ENCODE assay signal across 39 cellular contexts in the genomic region with DNA sequence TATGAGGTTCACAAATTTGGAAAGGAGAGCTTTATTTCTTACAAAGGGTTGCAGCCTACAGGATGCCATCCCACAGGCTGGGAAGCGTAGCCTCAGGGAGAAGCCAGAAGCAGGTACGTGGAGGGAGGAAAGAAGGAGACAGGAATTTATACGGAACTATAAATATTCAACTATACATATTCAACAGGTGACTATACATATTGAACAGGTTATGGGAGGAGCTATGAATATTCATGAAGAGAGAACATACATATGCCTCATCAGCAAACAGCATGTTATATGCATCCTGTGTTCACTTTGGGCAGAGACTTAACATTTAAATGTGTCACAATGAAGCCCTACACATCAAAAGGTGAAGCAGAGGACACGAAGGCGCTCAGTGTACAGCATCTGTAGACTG.
"Had no signal": no experiment of that assay in that cellular context is flagged by ENCODE, and none has a peak within 500 bp of the region (broad histone marks: within the 10 kb centered on the region; RNA-seq: fewer than 3 reads in every experiment).

No MANE protein-coding gene starts in this region.

- H3K4me1 Mint-ChIP-seq: activated B cell treated with CpG ODN at 0.5 μM for 24 hours; activated CD4-positive, alpha-beta T cell treated with anti-CD3 and anti-CD28 coated beads, Interleukin-2, amount 10 ng/mL, durations not matched to agents 24 days and 14 days; activated naive CD4-positive, alpha-beta T cell treated with anti-CD3 and anti-CD28 coated beads, Interleukin-2, amount 10 ng/mL, durations not matched to agents 7 days and 5 days; activated naive CD4-positive, alpha-beta T cell treated with anti-CD3 and anti-CD28 coated beads, Interleukin-2, amount 50 U/mL, for 24 hours; activated naive CD8-positive, alpha-beta T cell treated with anti-CD3 and anti-CD28 coated beads, Interleukin-2, amount 10 ng/mL, durations not matched to agents 7 days and 5 days; activated naive CD8-positive, alpha-beta T cell treated with anti-CD3 and anti-CD28 coated beads, Interleukin-2, amount 50 U/mL, for 24 hours; activated T-helper 17 cell treated with anti-CD3 and anti-CD28 coated beads, Interleukin-2, amount 50 U/mL, for 72 hours; brain; central memory CD8-positive, alpha-beta T cell had no signal

- H3K36me3 ChIP-seq: ascending aorta, cardiac muscle cell had no signal

- H3K4me3 Mint-ChIP-seq: activated B cell treated with CpG ODN at 0.5 μM for 24 hours; activated CD4-positive, alpha-beta memory T cell treated with anti-CD3 and anti-CD28 coated beads for 36 hours; activated CD4-positive, alpha-beta T cell treated with anti-CD3 and anti-CD28 coated beads, Interleukin-2, amount 10 ng/mL, durations not matched to agents 24 days and 14 days; activated CD8-positive, alpha-beta T cell treated with anti-CD3 and anti-CD28 coated beads for 36 hours; activated naive CD4-positive, alpha-beta T cell treated with anti-CD3 and anti-CD28 coated beads, Interleukin-2, amount 10 ng/mL, durations not matched to agents 7 days and 5 days; activated naive CD4-positive, alpha-beta T cell treated with anti-CD3 and anti-CD28 coated beads, Interleukin-2, amount 50 U/mL, for 24 hours; activated naive CD8-positive, alpha-beta T cell; activated naive CD8-positive, alpha-beta T cell treated with anti-CD3 and anti-CD28 coated beads, Interleukin-2, amount 10 ng/mL, durations not matched to agents 7 days and 5 days; activated naive CD8-positive, alpha-beta T cell treated with anti-CD3 and anti-CD28 coated beads, Interleukin-2, amount 50 U/mL, for 24 hours; activated T-cell treated with anti-CD3 and anti-CD28 coated beads, Interleukin-2, amount 50 U/mL, for 4 hours; activated T-cell treated with anti-CD3 and anti-CD28 coated beads, Interleukin-2, amount 50 U/mL, for 72 hours; activated T-helper 1 cell treated with anti-CD3 and anti-CD28 coated beads, Interleukin-12 subunit alpha, Interleukin-12 subunit beta, Interleukin-2, Interleukin-4 antibody, amounts not matched to agents 30 ng/mL and 10 ng/mL and 1 ng/mL, durations not matched to agents 14 hours and 24 hours and 36 hours; activated T-helper 17 cell treated with anti-CD3 and anti-CD28 coated beads, Interleukin-2, amount 50 U/mL, for 72 hours; brain; central memory CD8-positive, alpha-beta T cell; T-helper 1 cell treated with Interleukin-12 subunit alpha and Interleukin-12 subunit beta and Interleukin-4 antibody, amounts not matched to agents 30 μg/mL and 1 μg/mL, for 36 hours; T-helper 2 cell treated with Interferon-gamma antibody and Interleukin-4, amounts not matched to agents 5 μg/mL and 100 μg/mL, for 36 hours had no signal

- H3K36me3 Mint-ChIP-seq: activated CD4-positive, alpha-beta memory T cell treated with anti-CD3 and anti-CD28 coated beads for 36 hours; activated naive CD4-positive, alpha-beta T cell treated with anti-CD3 and anti-CD28 coated beads, Interleukin-2, amount 10 ng/mL, durations not matched to agents 7 days and 5 days; activated naive CD4-positive, alpha-beta T cell treated with anti-CD3 and anti-CD28 coated beads, Interleukin-2, amount 50 U/mL, for 24 hours; activated naive CD8-positive, alpha-beta T cell; activated naive CD8-positive, alpha-beta T cell treated with anti-CD3 and anti-CD28 coated beads, Interleukin-2, amount 10 ng/mL, durations not matched to agents 7 days and 5 days; brain had no signal

- H3K4me1 ChIP-seq: ascending aorta had no signal

- H3K27ac Mint-ChIP-seq: activated B cell treated with CpG ODN at 0.5 μM for 24 hours; activated CD4-positive, alpha-beta memory T cell treated with anti-CD3 and anti-CD28 coated beads for 36 hours; activated CD4-positive, alpha-beta T cell treated with anti-CD3 and anti-CD28 coated beads, Interleukin-2, amount 10 ng/mL, durations not matched to agents 24 days and 14 days; activated CD8-positive, alpha-beta T cell treated with anti-CD3 and anti-CD28 coated beads for 36 hours; activated naive CD4-positive, alpha-beta T cell treated with anti-CD3 and anti-CD28 coated beads, Interleukin-2, amount 10 ng/mL, durations not matched to agents 7 days and 5 days; activated naive CD4-positive, alpha-beta T cell treated with anti-CD3 and anti-CD28 coated beads, Interleukin-2, amount 50 U/mL, for 24 hours; activated naive CD8-positive, alpha-beta T cell; activated naive CD8-positive, alpha-beta T cell treated with anti-CD3 and anti-CD28 coated beads, Interleukin-2, amount 10 ng/mL, durations not matched to agents 7 days and 5 days; activated naive CD8-positive, alpha-beta T cell treated with anti-CD3 and anti-CD28 coated beads, Interleukin-2, amount 50 U/mL, for 24 hours; activated T-cell treated with anti-CD3 and anti-CD28 coated beads, Interleukin-2, amount 50 U/mL, for 72 hours; activated T-helper 1 cell treated with anti-CD3 and anti-CD28 coated beads, Interleukin-12 subunit alpha, Interleukin-12 subunit beta, Interleukin-2, Interleukin-4 antibody, amounts not matched to agents 30 ng/mL and 10 ng/mL and 1 ng/mL, durations not matched to agents 14 hours and 24 hours and 36 hours; activated T-helper 17 cell treated with anti-CD3 and anti-CD28 coated beads, Interleukin-2, amount 50 U/mL, for 72 hours; brain; T-helper 1 cell treated with Interleukin-12 subunit alpha and Interleukin-12 subunit beta and Interleukin-4 antibody, amounts not matched to agents 30 μg/mL and 1 μg/mL, for 36 hours; T-helper 2 cell treated with Interferon-gamma antibody and Interleukin-4, amounts not matched to agents 5 μg/mL and 100 μg/mL, for 36 hours had no signal

- H3K9me3 Mint-ChIP-seq: activated CD4-positive, alpha-beta T cell treated with anti-CD3 and anti-CD28 coated beads, Interleukin-2, amount 10 ng/mL, durations not matched to agents 24 days and 14 days; activated naive CD4-positive, alpha-beta T cell treated with anti-CD3 and anti-CD28 coated beads, Interleukin-2, amount 10 ng/mL, durations not matched to agents 7 days and 5 days; activated naive CD4-positive, alpha-beta T cell treated with anti-CD3 and anti-CD28 coated beads, Interleukin-2, amount 50 U/mL, for 24 hours; activated naive CD8-positive, alpha-beta T cell treated with anti-CD3 and anti-CD28 coated beads, Interleukin-2, amount 10 ng/mL, durations not matched to agents 7 days and 5 days; activated naive CD8-positive, alpha-beta T cell treated with anti-CD3 and anti-CD28 coated beads, Interleukin-2, amount 50 U/mL, for 24 hours; activated T-cell treated with anti-CD3 and anti-CD28 coated beads, Interleukin-2, amount 50 U/mL, for 4 hours; activated T-cell treated with anti-CD3 and anti-CD28 coated beads, Interleukin-2, amount 50 U/mL, for 72 hours; activated T-helper 1 cell treated with anti-CD3 and anti-CD28 coated beads, Interleukin-12 subunit alpha, Interleukin-12 subunit beta, Interleukin-2, Interleukin-4 antibody, amounts not matched to agents 30 ng/mL and 10 ng/mL and 1 ng/mL, durations not matched to agents 14 hours and 24 hours and 36 hours; activated T-helper 17 cell treated with anti-CD3 and anti-CD28 coated beads, Interleukin-2, amount 50 U/mL, for 72 hours; central memory CD8-positive, alpha-beta T cell; T-helper 1 cell treated with Interleukin-12 subunit alpha and Interleukin-12 subunit beta and Interleukin-4 antibody, amounts not matched to agents 30 μg/mL and 1 μg/mL, for 36 hours; T-helper 2 cell treated with Interferon-gamma antibody and Interleukin-4, amounts not matched to agents 5 μg/mL and 100 μg/mL, for 36 hours had no signal

- H3K27me3 Mint-ChIP-seq: activated CD4-positive, alpha-beta T cell treated with anti-CD3 and anti-CD28 coated beads, Interleukin-2, amount 10 ng/mL, durations not matched to agents 24 days and 14 days; activated naive CD4-positive, alpha-beta T cell treated with anti-CD3 and anti-CD28 coated beads, Interleukin-2, amount 10 ng/mL, durations not matched to agents 7 days and 5 days had no signal

- H3K27ac ChIP-seq: ascending aorta, cardiac muscle cell, VCaP had no signal

- FAIRE-seq: bronchial epithelial cell, TTC549 had no signal

- ATAC-seq: activated CD8-positive, alpha-beta T cell treated with anti-CD3 and anti-CD28 coated beads for 36 hours; activated naive CD8-positive, alpha-beta T cell treated with anti-CD3 and anti-CD28 coated beads, Interleukin-2, amount 50 U/mL, for 24 hours; activated T-cell treated with anti-CD3 and anti-CD28 coated beads, Interleukin-2, amount 50 U/mL, for 4 hours; activated T-cell treated with anti-CD3 and anti-CD28 coated beads, Interleukin-2, amount 50 U/mL, for 72 hours; activated T-helper 17 cell treated with anti-CD3 and anti-CD28 coated beads, Interleukin-2, amount 50 U/mL, for 72 hours had no signal

- H3K4me3 ChIP-seq: ascending aorta, cardiac muscle cell had no signal

- DNase-seq: activated B cell treated with CpG ODN at 0.5 μM for 24 hours; activated CD4-positive, alpha-beta memory T cell treated with anti-CD3 and anti-CD28 coated beads for 36 hours; activated CD4-positive, alpha-beta T cell treated with anti-CD3 and anti-CD28 coated beads for 4 hours; activated CD4-positive, alpha-beta T cell treated with anti-CD3 and anti-CD28 coated beads, Interleukin-2, amount 10 ng/mL, durations not matched to agents 24 days and 14 days; activated CD4-positive, alpha-beta T cell treated with anti-CD3 and anti-CD28 coated beads, Interleukin-2, amount 50 U/mL, for 1 hour; activated CD4-positive, alpha-beta T cell treated with anti-CD3 and anti-CD28 coated beads, Interleukin-2, amount 50 U/mL, for 4 hours; activated CD4-positive, CD25-positive, alpha-beta regulatory T cell treated with anti-CD3 and anti-CD28 coated beads, Interleukin-2, amount 50 U/mL, for 72 hours; activated CD8-positive, alpha-beta memory T cell treated with anti-CD3 and anti-CD28 coated beads, Interleukin-2, amount 50 U/mL, for 4 hours; activated CD8-positive, alpha-beta T cell treated with anti-CD3 and anti-CD28 coated beads for 36 hours; activated effector memory CD4-positive, alpha-beta T cell treated with anti-CD3 and anti-CD28 coated beads, Interleukin-2, amount 50 U/mL, for 16 hours; activated gamma-delta T cell treated with Interleukin-2 at 50 U/mL for 16 hours; activated naive CD4-positive, alpha-beta T cell treated with anti-CD3 and anti-CD28 coated beads, Interleukin-2, amount 10 ng/mL, durations not matched to agents 7 days and 5 days; activated naive CD4-positive, alpha-beta T cell treated with Interleukin-2 at 50 U/mL for 16 hours; activated naive CD8-positive, alpha-beta T cell treated with anti-CD3 and anti-CD28 coated beads, Interleukin-2, amount 10 ng/mL, durations not matched to agents 7 days and 5 days; activated naive CD8-positive, alpha-beta T cell treated with anti-CD3 and anti-CD28 coated beads, Interleukin-2, amount 50 U/mL, for 24 hours; activated T-cell treated with anti-CD3 and anti-CD28 coated beads for 4 hours; activated T-cell treated with anti-CD3 and anti-CD28 coated beads, Interleukin-2, amount 50 U/mL, for 1 hour; activated T-cell treated with anti-CD3 and anti-CD28 coated beads, Interleukin-2, amount 50 U/mL, for 4 hours; activated T-cell treated with anti-CD3 and anti-CD28 coated beads, Interleukin-2, amount 50 U/mL, for 72 hours; amygdala; anterior cingulate cortex; caudate nucleus; cerebellar nuclear complex; T-helper 1 cell; T-helper 2 cell; T-helper 9 cell had no signal

- H3K27me3 ChIP-seq: ascending aorta, cardiac muscle cell had no signal
